ENCODE assay signal across 8 cellular contexts in the genomic region with DNA sequence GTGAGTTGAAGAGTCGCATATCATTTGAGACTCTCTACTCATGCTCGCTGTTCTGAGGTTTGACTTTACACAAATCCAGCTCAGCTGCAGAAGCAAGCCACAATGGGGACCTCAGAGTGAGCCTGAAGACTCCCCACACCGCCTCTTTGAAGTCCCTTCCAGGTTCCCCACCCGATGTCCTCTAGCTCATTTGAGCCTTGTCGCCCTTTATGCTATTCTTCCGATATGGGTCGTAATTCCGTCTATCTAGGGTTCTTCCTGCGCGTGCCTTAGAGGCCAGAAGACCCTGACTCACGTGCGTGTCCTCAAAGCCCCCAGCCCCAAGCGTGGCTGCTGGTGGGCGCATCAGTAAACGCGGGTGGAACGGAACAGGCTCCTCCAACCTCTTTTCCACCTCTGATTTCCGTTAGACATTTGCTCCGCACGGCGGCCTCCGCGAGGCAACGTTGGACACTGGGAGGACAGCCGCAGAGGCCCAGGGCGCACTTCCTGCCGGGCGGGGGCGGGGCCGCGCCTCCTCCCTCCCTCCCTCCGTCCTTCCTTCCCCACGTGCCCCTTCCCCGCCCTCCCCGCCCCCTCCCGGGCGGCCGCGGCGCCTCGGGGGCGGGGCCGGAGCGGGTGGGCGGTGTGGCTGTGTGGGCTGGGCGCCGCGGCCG. TPM values are rescaled to one million over a fixed set of nuclear protein-coding genes. Genes with fewer than 3 reads are reported as not detected.
A peak's percentile ranks its signal among the peaks of the same experiment; 100 is the strongest.
DNase-seq lines count a peak whose midpoint lies in the region; FAIRE-seq and TF ChIP-seq lines count a peak whose summit lies in the region.

Gene SNX30 (plus strand): TSS at position 650 of the 656 bp plus-strand sequence. CDS start 242 bp downstream, outside the sequence.

- peaks cover 40% of the 10 kb centered on the region for H3K4me1 ChIP-seq in Loucy (ENCODE audit: insufficient read depth, low read length, poor library complexity, severe bottlenecking)

- peaks cover 54% of the 10 kb centered on the region for H3K4me1 Mint-ChIP-seq in activated naive CD4-positive, alpha-beta T cell treated with anti-CD3 and anti-CD28 coated beads, Interleukin-2, amount 50 U/mL, for 24 hours

- H3K9me2 ChIP-seq in Loucy (replicated peaks; ENCODE audit: low read depth, low read length): no peaks in the 10 kb centered on the region

- peak within 1 kb of the TSS; percentile 86 for H3K4me3 ChIP-seq in Loucy (ENCODE audit: low read length, poor library complexity, severe bottlenecking)
- peak within 1 kb of the TSS; percentile 84 for H3K4me3 ChIP-seq in SK-N-MC

- no peaks in the 10 kb centered on the region for H3K36me3 Mint-ChIP-seq in activated naive CD4-positive, alpha-beta T cell treated with anti-CD3 and anti-CD28 coated beads, Interleukin-2, amount 50 U/mL, for 24 hours

- FAIRE-seq in H54 (lab: Jason Lieb, UNC): peak; percentile 60

- peak within 1 kb of the TSS; percentile 89 for H3K4me3 Mint-ChIP-seq in activated naive CD4-positive, alpha-beta T cell treated with anti-CD3 and anti-CD28 coated beads, Interleukin-2, amount 50 U/mL, for 24 hours

- no peaks in the 10 kb centered on the region for H3K9me3 Mint-ChIP-seq in activated naive CD4-positive, alpha-beta T cell treated with anti-CD3 and anti-CD28 coated beads, Interleukin-2, amount 50 U/mL, for 24 hours

- H3K27ac Mint-ChIP-seq in activated naive CD4-positive, alpha-beta T cell treated with anti-CD3 and anti-CD28 coated beads, Interleukin-2, amount 50 U/mL, for 24 hours: peak within 1 kb of the TSS; percentile 82

- TF ChIP-seq CTCF in Loucy (conservative IDR thresholded peaks at IDR 0.05; ENCODE audit: low read length): no peak

- H3K36me3 ChIP-seq in Loucy (ENCODE audit: insufficient read depth, low read length) (no peaks in the 10 kb centered on the region), SK-N-MC (ENCODE audit: insufficient read depth, low read length) (no peaks in the 10 kb centered on the region)

- no peaks in the 10 kb centered on the region for H3F3A ChIP-seq in Loucy (ENCODE audit: low read depth)

- H3K4me2 ChIP-seq in Loucy (ENCODE audit: low read depth, low read length, poor library complexity, severe bottlenecking): peak within 1 kb of the TSS; percentile 86

- peak within 1 kb of the TSS; percentile 76 for H3K9ac ChIP-seq in Loucy (ENCODE audit: low read depth, low read length, poor library complexity, severe bottlenecking)
- H3K9ac ChIP-seq in SK-N-MC (ENCODE audit: insufficient read length): peak within 1 kb of the TSS; percentile 69

- no peaks in the 10 kb centered on the region for H3K27me3 Mint-ChIP-seq in activated naive CD4-positive, alpha-beta T cell treated with anti-CD3 and anti-CD28 coated beads, Interleukin-2, amount 50 U/mL, for 24 hours

- no peaks in the 10 kb centered on the region for H3K9me3 ChIP-seq in Loucy (ENCODE audit: insufficient read depth, low read depth, low read length)
- no peaks in the 10 kb centered on the region for H3K9me3 ChIP-seq in SK-N-MC (ENCODE audit: low read depth, low read length)

- no peaks in the 10 kb centered on the region for H3K27me3 ChIP-seq in Loucy (ENCODE audit: insufficient read depth, low read length, poor library complexity, severe bottlenecking)

- peak; percentile 78 for TF ChIP-seq POLR2A in H54 (IDR thresholded peaks at IDR 0.05; ENCODE audit: low read depth, low read length)

- H2AFZ ChIP-seq in Loucy (ENCODE audit: low read length): peak within 1 kb of the TSS; percentile 96

- no peaks in the 10 kb centered on the region for H3K79me2 ChIP-seq in Loucy (ENCODE audit: insufficient read depth, low read length)

- no peak within 1 kb of the TSS for H3K27ac ChIP-seq in SK-N-MC

- DNase-seq in GDM1 (lab: John Stamatoyannopoulos, UW) (peak; percentile 84), H54 (ENCODE audit: insufficient read length, low spot score) (peak; percentile 80), SK-N-MC (ENCODE audit: low read depth, low spot score) (no peak), globus pallidus (ENCODE audit: low spot score) (peak; percentile 93), occipital lobe (lab: John Stamatoyannopoulos, UW) (peak; percentile 84), superior temporal gyrus (ENCODE audit: extremely low spot score) (peak; percentile 79)

- peaks cover 3% of the 10 kb centered on the region for H4K20me1 ChIP-seq in Loucy (ENCODE audit: insufficient read depth, low read length, poor library complexity, severe bottlenecking)

RNA-seq across cellular contexts. Expression of gene SNX30, which starts in this region (rescaled TPM):
- total RNA-seq in occipital lobe: 25.0 TPM
